9 cellular contexts compared by ENCODE assay signal in genomic region chr4:157076578-157076947, GRCh38. TPM values are rescaled to one million over a fixed set of nuclear protein-coding genes. Genes with fewer than 3 reads are reported as not detected.
DNase-seq lines count a peak whose midpoint lies in the region; ATAC-seq and TF ChIP-seq lines count a peak whose summit lies in the region.
"Had no signal": no experiment of that assay in that cellular context is flagged by ENCODE, and none has a peak within 500 bp of the region (broad histone marks: within the 10 kb centered on the region; RNA-seq: fewer than 3 reads in every experiment).

No MANE protein-coding gene starts in this region.

- WGBS in body of pancreas, 2 donors = 0 to 2% methylated on average over 8 of the region's 8 CpGs

- no peak overlapping the region for H3K4me3 Mint-ChIP-seq in natural killer cell treated with Interleukin-12 subunit alpha and Interleukin-12 subunit beta and Interleukin-15 and Interleukin-18, amount 100 ng/mL, for 72 hours
- H3K4me3 Mint-ChIP-seq in activated T-cell treated with anti-CD3 and anti-CD28 coated beads, Interleukin-2, amount 50 U/mL, for 4 hours = no peak overlapping the region
- H3K4me3 Mint-ChIP-seq: T-helper 17 cell had no signal

- H3K27me3 ChIP-seq in body of pancreas (no peaks in the 10 kb centered on the region), kidney epithelial cell (ENCODE audit: control insufficient read depth, insufficient read depth, low read length) (no peaks in the 10 kb centered on the region), thoracic aorta (replicated peaks; ENCODE audit: insufficient read depth) (no peaks in the 10 kb centered on the region)

- DNase-seq in Jurkat, Clone E6-1 (ENCODE audit: low read depth, low spot score) = peak; percentile 30
- DNase-seq in body of pancreas = peak; percentile 44 to 70 (median 48)
- DNase-seq in kidney epithelial cell (ENCODE audit: low read depth) = no peak
- no peak for DNase-seq in thoracic aorta (ENCODE audit: low spot score)
- no peak for DNase-seq in omental fat pad (ENCODE audit: low spot score)
- no peak for DNase-seq in natural killer cell treated with Interleukin-12 subunit alpha and Interleukin-12 subunit beta and Interleukin-15 and Interleukin-18, amount 100 ng/mL, for 72 hours (ENCODE audit: low spot score)
- DNase-seq in activated T-cell treated with anti-CD3 and anti-CD28 coated beads, Interleukin-2, amount 50 U/mL, for 4 hours = no peak
- no peak for DNase-seq in SIG-M5 treated with dmso at 0.1 percent for 504 hours (lab: John Stamatoyannopoulos, UW; ENCODE audit: unreplicated experiment)
- DNase-seq: T-helper 17 cell had no signal

- H3K36me3 ChIP-seq in body of pancreas (replicated peaks in 1 of 2; ENCODE audit: insufficient read depth in 1 of 2, low read depth in 2 of 2) = no peaks in the 10 kb centered on the region
- no peaks in the 10 kb centered on the region for H3K36me3 ChIP-seq in kidney epithelial cell (ENCODE audit: control insufficient read depth, insufficient read depth, low read length)
- H3K36me3 ChIP-seq in thoracic aorta = no peaks in the 10 kb centered on the region

- peaks cover 5% of the 10 kb centered on the region for H3K36me3 Mint-ChIP-seq in natural killer cell treated with Interleukin-12 subunit alpha and Interleukin-12 subunit beta and Interleukin-15 and Interleukin-18, amount 100 ng/mL, for 72 hours
- no peaks in the 10 kb centered on the region for H3K36me3 Mint-ChIP-seq in activated T-cell treated with anti-CD3 and anti-CD28 coated beads, Interleukin-2, amount 50 U/mL, for 4 hours (ENCODE audit: insufficient read depth)

- no peak for TF ChIP-seq POLR2A in body of pancreas (IDR thresholded peaks at IDR 0.05)

- peaks cover 2% of the 10 kb centered on the region for H3K9me3 Mint-ChIP-seq in natural killer cell treated with Interleukin-12 subunit alpha and Interleukin-12 subunit beta and Interleukin-15 and Interleukin-18, amount 100 ng/mL, for 72 hours
- peaks cover 5% of the 10 kb centered on the region for H3K9me3 Mint-ChIP-seq in activated T-cell treated with anti-CD3 and anti-CD28 coated beads, Interleukin-2, amount 50 U/mL, for 4 hours

- H3K27me3 Mint-ChIP-seq in natural killer cell treated with Interleukin-12 subunit alpha and Interleukin-12 subunit beta and Interleukin-15 and Interleukin-18, amount 100 ng/mL, for 72 hours = peaks cover 6 to 11% of the 10 kb centered on the region in 2 donors
- peaks cover 12% of the 10 kb centered on the region for H3K27me3 Mint-ChIP-seq in activated T-cell treated with anti-CD3 and anti-CD28 coated beads, Interleukin-2, amount 50 U/mL, for 4 hours (ENCODE audit: low read depth)

- H3K9me3 ChIP-seq in body of pancreas = no peaks in the 10 kb centered on the region
- H3K9me3 ChIP-seq in thoracic aorta = no peaks in the 10 kb centered on the region

- intact Hi-C loops in body of pancreas (cut with DNase I) = no loop called here

- TF ChIP-seq CTCF in body of pancreas (IDR thresholded peaks at IDR 0.05) (no peak), kidney epithelial cell (IDR thresholded peaks at IDR 0.05; ENCODE audit: insufficient read depth, low read length, poor library complexity, severe bottlenecking) (no peak), thoracic aorta (IDR thresholded peaks at IDR 0.05) (no peak), omental fat pad (IDR thresholded peaks at IDR 0.05) (no peak)

- H3K27ac ChIP-seq in body of pancreas (peak overlapping the region; percentile 27 to 76 (median 70)), thoracic aorta (no peak overlapping the region)

- H3K4me1 Mint-ChIP-seq in natural killer cell treated with Interleukin-12 subunit alpha and Interleukin-12 subunit beta and Interleukin-15 and Interleukin-18, amount 100 ng/mL, for 72 hours (ENCODE audit: low read depth in 2 of 2) = no peaks in the 10 kb centered on the region
- H3K4me1 Mint-ChIP-seq in activated T-cell treated with anti-CD3 and anti-CD28 coated beads, Interleukin-2, amount 50 U/mL, for 4 hours (ENCODE audit: low read depth) = no peaks in the 10 kb centered on the region
- H3K4me1 Mint-ChIP-seq: T-helper 17 cell had no signal

- H3K4me3 ChIP-seq in Jurkat, Clone E6-1 (ENCODE audit: low read length) = peak overlapping the region; percentile 73
- peak overlapping the region; percentile 35 to 74 for H3K4me3 ChIP-seq in body of pancreas
- peak overlapping the region; percentile 70 for H3K4me3 ChIP-seq in kidney epithelial cell (ENCODE audit: low read depth, low read length)
- peak overlapping the region; percentile 92 for H3K4me3 ChIP-seq in thoracic aorta

- H3K27ac Mint-ChIP-seq in natural killer cell treated with Interleukin-12 subunit alpha and Interleukin-12 subunit beta and Interleukin-15 and Interleukin-18, amount 100 ng/mL, for 72 hours = no peak overlapping the region
- H3K27ac Mint-ChIP-seq: T-helper 17 cell had no signal

- H3K4me1 ChIP-seq in body of pancreas (peaks cover 7% of the 10 kb centered on the region), thoracic aorta (ENCODE audit: control insufficient read depth in 1 of 2, low read depth in 2 of 2) (no peaks in the 10 kb centered on the region)

- peak; percentile 69 for ATAC-seq in body of pancreas
- ATAC-seq in thoracic aorta (ENCODE audit: insufficient number of reproducible peaks, low FRiP score, low read depth) = no peak
- no peak for ATAC-seq in omental fat pad (ENCODE audit: low FRiP score)
- ATAC-seq in natural killer cell treated with Interleukin-12 subunit alpha and Interleukin-12 subunit beta and Interleukin-15 and Interleukin-18, amount 100 ng/mL, for 72 hours = no peak
- no peak for ATAC-seq in activated T-cell treated with anti-CD3 and anti-CD28 coated beads, Interleukin-2, amount 50 U/mL, for 4 hours
- ATAC-seq: T-helper 17 cell had no signal

RNA-seq across cellular contexts. Expression of gene GLRB, which starts 0.6 kb away (rescaled TPM):
- polyA plus RNA-seq in Jurkat, Clone E6-1 (2012; ENCODE audit: insufficient read depth, insufficient read length) = 12.2 TPM
- total RNA-seq in body of pancreas = 1 to 10 TPM; 3.0 to 7.0 TPM
- 5.9 and 11.6 TPM in 2 replicates for total RNA-seq in kidney epithelial cell
- 1 to 10 TPM; 7.9 to 9.7 TPM for total RNA-seq in thoracic aorta
- total RNA-seq in omental fat pad = 1 to 10 TPM in 3 of 4 donors, under 1 TPM in 1; 0.79 to 4.3 (median 3.0) TPM
- not detected for total RNA-seq in natural killer cell treated with Interleukin-12 subunit alpha and Interleukin-12 subunit beta and Interleukin-15 and Interleukin-18, amount 100 ng/mL, for 72 hours
- total RNA-seq in activated T-cell treated with anti-CD3 and anti-CD28 coated beads, Interleukin-2, amount 50 U/mL, for 4 hours = not detected
- total RNA-seq: T-helper 17 cell had no signal

Comparison
In these comparisons a context has a peak if more than half of its experiments do, and no peak if none do; other contexts are left out.
1. DNase-seq: peak in Jurkat, Clone E6-1 (single experiment) and body of pancreas (4 of 4); none in kidney epithelial cell (single experiment), thoracic aorta (single experiment), omental fat pad (single experiment), natural killer cell treated with Interleukin-12 subunit alpha and Interleukin-12 subunit beta and Interleukin-15 and Interleukin-18, amount 100 ng/mL, for 72 hours (single experiment), activated T-cell treated with anti-CD3 and anti-CD28 coated beads, Interleukin-2, amount 50 U/mL, for 4 hours (single experiment) and SIG-M5 treated with dmso at 0.1 percent for 504 hours (single experiment).
2. H3K27ac ChIP-seq: peak in body of pancreas (4 of 4); none in thoracic aorta (0 of 2).
3. Peak in every context shown above with its lines, with median percentiles within 50 percentile points of each other: H3K4me3 ChIP-seq.